ENCODE assay signal across 10 cellular contexts in the genomic region with DNA sequence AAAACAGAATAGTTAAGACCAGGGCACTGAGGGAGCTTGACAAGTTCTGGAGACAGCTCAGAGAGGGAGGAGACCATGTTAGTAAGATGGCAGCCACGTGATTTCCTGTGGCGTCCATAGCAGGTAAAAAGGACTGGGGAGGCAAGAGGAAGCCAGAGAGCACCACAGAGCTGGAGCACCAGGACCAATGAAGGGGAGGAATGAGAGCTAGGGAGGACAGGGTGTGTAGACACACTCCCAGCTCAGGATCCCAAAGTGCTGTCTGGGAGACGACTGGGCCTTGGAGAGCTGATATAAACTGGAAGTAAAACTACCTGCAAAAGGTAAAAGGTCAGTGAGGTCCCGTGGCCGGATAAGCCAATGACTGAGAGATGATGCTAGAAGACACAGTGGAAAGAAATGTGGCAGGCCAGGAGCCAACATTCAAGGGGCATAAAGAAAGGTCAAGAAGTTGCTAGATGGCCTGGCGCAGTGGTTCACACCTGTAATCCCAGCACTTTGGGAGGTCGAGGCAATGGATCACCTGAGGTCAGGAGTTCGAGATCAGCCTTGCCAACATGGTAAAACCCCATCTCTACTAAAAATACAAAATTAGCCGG. TPM values are rescaled to one million over a fixed set of nuclear protein-coding genes. Genes with fewer than 3 reads are reported as not detected.
A peak's percentile ranks its signal among the peaks of the same experiment; 100 is the strongest.
DNase-seq lines count a peak whose midpoint lies in the region; ATAC-seq, FAIRE-seq and TF ChIP-seq lines count a peak whose summit lies in the region.
"Had no signal": no experiment of that assay in that cellular context is flagged by ENCODE, and none has a peak within 500 bp of the region (broad histone marks: within the 10 kb centered on the region; RNA-seq: fewer than 3 reads in every experiment).

No MANE protein-coding gene starts in this region.

- DNase-seq in left ventricle myocardium inferior = no peak
- no peak for DNase-seq in Right ventricle myocardium inferior (ENCODE audit: missing footprints)
- peak; percentile 27 for DNase-seq in activated T-cell treated with anti-CD3 and anti-CD28 coated beads, Interleukin-2, amount 50 U/mL, for 1 hour
- no peak for DNase-seq in HepG2 (ENCODE audit: low spot score)
- DNase-seq in aorta = no peak
- no peak for DNase-seq in NCI-H1048 (lab: John Stamatoyannopoulos, UW)
- no peak for DNase-seq in SHP77 (lab: John Stamatoyannopoulos, UW)
- DNase-seq: NCI-H69 had no signal

- no peak for FAIRE-seq in HepG2 (lab: Jason Lieb, UNC)

- H3K4me3 ChIP-seq in left ventricle myocardium inferior (no peak overlapping the region), HepG2 (replicated peaks in 1 of 3; ENCODE audit: insufficient read depth in 1 of 3, low read depth in 2 of 3, low read length in 3 of 3) (peak overlapping the region in 1 of 3 experiments; percentile 23; a peak in 1 of 6 replicates), aorta (ENCODE audit: low read length in 2 of 2) (no peak overlapping the region)
- H3K4me3 ChIP-seq: thoracic aorta had no signal

- TF ChIP-seq RAD21 in HepG2 (CRISPR knock-in tag; IDR thresholded peaks at IDR 0.05) = no peak; the same call in 1 of the 2 replicates

- intact Hi-C loops in left ventricle myocardium inferior (cut with micrococcal nuclease) (no loop called here), Right ventricle myocardium inferior (cut with DNase I) (no loop called here), HepG2 (cut with micrococcal nuclease; ENCODE audit: unreplicated experiment) (no loop called here), aorta (cut with DNase I) (no loop called here)

- BruUV-seq in HepG2 (replicated peaks; lab: Mats Ljungman, UMichigan) = no TSS peak

- H3K27ac ChIP-seq in left ventricle myocardium inferior (replicated peaks) = peak overlapping the region; percentile 37
- H3K27ac ChIP-seq in HepG2 (ENCODE audit: extremely low read length, insufficient read depth, low read length) = peak overlapping the region; percentile 81
- H3K27ac ChIP-seq in aorta (ENCODE audit: low read depth in 1 of 2, low read length in 2 of 2) = no peak overlapping the region
- H3K27ac ChIP-seq: thoracic aorta had no signal

- in situ Hi-C loops in HepG2 (cut with HindIII; ENCODE audit: extremely low pct_ligation_motif_present, low pct_unique_long_range_greater_than_20kb) = no loop called here

- no peaks in the 10 kb centered on the region for H4K20me1 ChIP-seq in HepG2 (ENCODE audit: insufficient read depth, low read length)

- H3K27me3 ChIP-seq in left ventricle myocardium inferior (ENCODE audit: low read depth) = no peaks in the 10 kb centered on the region
- no peaks in the 10 kb centered on the region for H3K27me3 ChIP-seq in HepG2 (ENCODE audit: control insufficient read depth in 1 of 2, insufficient read depth in 2 of 2, low read length in 2 of 2)
- no peaks in the 10 kb centered on the region for H3K27me3 ChIP-seq in aorta (ENCODE audit: control insufficient read depth in 1 of 2, insufficient read depth in 2 of 2, low read length in 1 of 2)

- no peaks in the 10 kb centered on the region for H3K9me3 ChIP-seq in left ventricle myocardium inferior (replicated peaks)
- no peaks in the 10 kb centered on the region for H3K9me3 ChIP-seq in HepG2 (ENCODE audit: low read length)
- H3K9me3 ChIP-seq in aorta (ENCODE audit: control insufficient read depth, low read length) = no peaks in the 10 kb centered on the region
- H3K9me3 ChIP-seq: thoracic aorta had no signal

- POLR2A ChIA-PET in HepG2 (lab: Yijun Ruan, JAX) = interaction anchor here (0.8 to 1.6 kb wide), 4 partner anchors 11 to 25 kb away, joined by 3 to 17 read pairs (median 4); no protein-coding TSS in a partner anchor

- H2AFZ ChIP-seq in HepG2 (ENCODE audit: low read length) = no peak overlapping the region

- H3K4me1 ChIP-seq in left ventricle myocardium inferior = peaks cover 14% of the 10 kb centered on the region
- peaks cover 87% of the 10 kb centered on the region for H3K4me1 ChIP-seq in HepG2 (ENCODE audit: insufficient read depth, low read length)
- peaks cover 0 to 5% of the 10 kb centered on the region in 2 donors for H3K4me1 ChIP-seq in aorta (ENCODE audit: control insufficient read depth in 1 of 2, insufficient read depth in 2 of 2, low read length in 2 of 2)

- TF ChIP-seq EP300 in HepG2 (IDR thresholded peaks at IDR 0.05; ENCODE audit: low read depth in 2 of 2, low read length in 2 of 2) = no peak
- no peak for TF ChIP-seq EP300 in HepG2 (CRISPR knock-in tag; IDR thresholded peaks at IDR 0.05; ENCODE audit: borderline replicate concordance)

- CTCF ChIA-PET in HepG2 (lab: Yijun Ruan, JAX; ENCODE audit: low intra/inter-chr PET ratio, low total read pairs) = no interaction called here

- H3K4me2 ChIP-seq in HepG2 (ENCODE audit: low read depth, low read length) = peak overlapping the region; percentile 59

- H3K36me3 ChIP-seq in left ventricle myocardium inferior (no peaks in the 10 kb centered on the region), HepG2 (replicated peaks in 1 of 2; ENCODE audit: control insufficient read depth in 1 of 2, insufficient read depth in 2 of 2, low read length in 2 of 2) (no peaks in the 10 kb centered on the region), aorta (ENCODE audit: control insufficient read depth in 1 of 2, insufficient read depth in 2 of 2, low read length in 1 of 2) (no peaks in the 10 kb centered on the region)
- H3K36me3 ChIP-seq: thoracic aorta had no signal

- peaks cover 61% of the 10 kb centered on the region for H3K79me2 ChIP-seq in HepG2 (ENCODE audit: insufficient read depth, low read length)

- WGBS in HepG2 (ENCODE audit: low lambda C conversion rate) = 73% methylated on average over 9 of the region's 9 CpGs
- 90 to 91% methylated on average over 9 of the region's 9 CpGs for WGBS in aorta, 2 donors

- H3K9ac ChIP-seq in HepG2 (ENCODE audit: insufficient read depth, low read depth, low read length) = peak overlapping the region; percentile 30; the same call in 1 of the 2 replicates

- TF ChIP-seq POLR2A in HepG2 (IDR thresholded peaks at IDR 0.05; ENCODE audit: insufficient read depth in 1 of 2, low read depth in 2 of 2, low read length in 2 of 2) = no peak

- ATAC-seq in Right ventricle myocardium inferior (no peak), HepG2 (peak; percentile 54), aorta (ENCODE audit: low FRiP score) (peak; percentile 44), HG02763 (IDR thresholded peaks at IDR 0.05; ENCODE audit: unreplicated experiment) (no peak)

- no peak for TF ChIP-seq CTCF in left ventricle myocardium inferior (IDR thresholded peaks at IDR 0.05; ENCODE audit: borderline replicate concordance)
- TF ChIP-seq CTCF in HepG2 (CRISPR knock-in tag; IDR thresholded peaks at IDR 0.05) = no peak

TF ChIP-seq in HepG2, 621 proteins besides CTCF, POLR2A, EP300 and RAD21 (continues in another document):
- no peak for TF ChIP-seq SMC3 (IDR thresholded peaks at IDR 0.05; ENCODE audit: low read length)
- no peak for TF ChIP-seq ZNF605 (CRISPR knock-in tag; IDR thresholded peaks at IDR 0.05)
- no peak for TF ChIP-seq ZNF207 (IDR thresholded peaks at IDR 0.05; ENCODE audit: borderline replicate concordance)
- TF ChIP-seq ZSCAN9 (CRISPR knock-in tag; IDR thresholded peaks at IDR 0.05; ENCODE audit: borderline replicate concordance) = no peak
- TF ChIP-seq U2AF1 (optimal IDR thresholded peaks at IDR 0.05; ENCODE audit: low read depth, low read length) = no peak
- TF ChIP-seq, protein P1, sequence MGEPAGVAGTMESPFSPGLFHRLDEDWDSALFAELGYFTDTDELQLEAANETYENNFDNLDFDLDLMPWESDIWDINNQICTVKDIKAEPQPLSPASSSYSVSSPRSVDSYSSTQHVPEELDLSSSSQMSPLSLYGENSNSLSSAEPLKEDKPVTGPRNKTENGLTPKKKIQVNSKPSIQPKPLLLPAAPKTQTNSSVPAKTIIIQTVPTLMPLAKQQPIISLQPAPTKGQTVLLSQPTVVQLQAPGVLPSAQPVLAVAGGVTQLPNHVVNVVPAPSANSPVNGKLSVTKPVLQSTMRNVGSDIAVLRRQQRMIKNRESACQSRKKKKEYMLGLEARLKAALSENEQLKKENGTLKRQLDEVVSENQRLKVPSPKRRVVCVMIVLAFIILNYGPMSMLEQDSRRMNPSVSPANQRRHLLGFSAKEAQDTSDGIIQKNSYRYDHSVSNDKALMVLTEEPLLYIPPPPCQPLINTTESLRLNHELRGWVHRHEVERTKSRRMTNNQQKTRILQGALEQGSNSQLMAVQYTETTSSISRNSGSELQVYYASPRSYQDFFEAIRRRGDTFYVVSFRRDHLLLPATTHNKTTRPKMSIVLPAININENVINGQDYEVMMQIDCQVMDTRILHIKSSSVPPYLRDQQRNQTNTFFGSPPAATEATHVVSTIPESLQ (CRISPR knock-in tag; conservative IDR thresholded peaks at IDR 0.05) = no peak
- no peak for TF ChIP-seq POLR2AphosphoS5 (IDR thresholded peaks at IDR 0.05; ENCODE audit: low read depth, low read length)
- no peak for TF ChIP-seq CENPT (CRISPR knock-in tag; IDR thresholded peaks at IDR 0.05; ENCODE audit: low read depth)
- no peak for TF ChIP-seq ZNF772 (CRISPR knock-in tag; IDR thresholded peaks at IDR 0.05)

RNA-seq across cellular contexts. Expression of a gene that starts 39.0 kb away (rescaled TPM):
- total RNA-seq in left ventricle myocardium inferior (6.3 TPM), Right ventricle myocardium inferior (6.7 TPM), HepG2 (2016; rRNA removed; fragmentation: Illumina TruSeq; extraction: Trizol) (26.2 and 42.2 TPM in 2 replicates), aorta (10 to 100 TPM; 26.0 to 38.2 TPM)
- total RNA-seq in HepG2 (2016; cell fraction: cytosol; rRNA removed; fragmentation: Illumina TruSeq; extraction: Trizol; ENCODE audit: low read depth) = 4.3 and 5.6 TPM in 2 replicates
- 21.6 and 43.4 TPM in 2 replicates for total RNA-seq in HepG2 (2016; cell fraction: insoluble cytoplasmic fraction; rRNA removed; fragmentation: Illumina TruSeq; extraction: Trizol)
- total RNA-seq in HepG2 (2016; cell fraction: membrane; rRNA removed; fragmentation: Illumina TruSeq; extraction: Trizol) = 13.7 and 14.0 TPM in 2 replicates
- 55.7 and 64.6 TPM in 2 replicates for total RNA-seq in HepG2 (2016; cell fraction: nucleus; rRNA removed; fragmentation: Illumina TruSeq; extraction: Trizol)
- polyA plus RNA-seq in HepG2 (2011; rRNA removed) (51.2 and 62.5 TPM in 2 replicates), aorta (1 to 10 TPM; 3.5 to 9.8 TPM)
- polyA plus RNA-seq in HepG2 (2011; cell fraction: cytosol; rRNA removed) = 45.9 and 54.4 TPM in 2 replicates
- polyA plus RNA-seq in HepG2 (2011; cell fraction: nucleus; rRNA removed) = 89.0 and 99.9 TPM in 2 replicates
- polyA plus RNA-seq in HepG2 (2012) = 49.8 and 58.0 TPM in 2 replicates
- polyA plus RNA-seq in HepG2 (2016; cell fraction: cytosol; fragmentation: Illumina TruSeq; extraction: Trizol; ENCODE audit: low read depth) = 1.7 TPM in 2 replicates
- 15.4 and 17.3 TPM in 2 replicates for polyA plus RNA-seq in HepG2 (2016; cell fraction: insoluble cytoplasmic fraction; fragmentation: Illumina TruSeq; extraction: Trizol; ENCODE audit: low read depth)
- 4.1 and 4.6 TPM in 2 replicates for polyA plus RNA-seq in HepG2 (2016; cell fraction: membrane; fragmentation: Illumina TruSeq; extraction: Trizol; ENCODE audit: low read depth)
- 65.1 and 71.7 TPM in 2 replicates for polyA plus RNA-seq in HepG2 (2016; cell fraction: nucleus; fragmentation: Illumina TruSeq; extraction: Trizol; ENCODE audit: insufficient read depth, low read depth)
- 17.1 and 162 TPM in 2 replicates for polyA minus RNA-seq in HepG2 (2011; rRNA and poly(A)+ RNA removed; ENCODE audit: low replicate concordance)
- 41.3 and 62.3 TPM in 2 replicates for polyA minus RNA-seq in HepG2 (2011; cell fraction: cytosol; rRNA and poly(A)+ RNA removed)
- polyA minus RNA-seq in HepG2 (2011; cell fraction: nucleus; rRNA and poly(A)+ RNA removed) = 80.1 and 108 TPM in 2 replicates

Comparison
In these comparisons a context has a peak if more than half of its experiments do, and no peak if none do; other contexts are left out.
1. H3K27ac ChIP-seq: peak in left ventricle myocardium inferior (single experiment) and HepG2 (single experiment); none in aorta (0 of 2).
2. ATAC-seq: peak in HepG2 (single experiment) and aorta (single experiment); none in Right ventricle myocardium inferior (single experiment) and HG02763 (single experiment).